Comparison of ENCODE assay signal across 2 cellular contexts in the genomic region with DNA sequence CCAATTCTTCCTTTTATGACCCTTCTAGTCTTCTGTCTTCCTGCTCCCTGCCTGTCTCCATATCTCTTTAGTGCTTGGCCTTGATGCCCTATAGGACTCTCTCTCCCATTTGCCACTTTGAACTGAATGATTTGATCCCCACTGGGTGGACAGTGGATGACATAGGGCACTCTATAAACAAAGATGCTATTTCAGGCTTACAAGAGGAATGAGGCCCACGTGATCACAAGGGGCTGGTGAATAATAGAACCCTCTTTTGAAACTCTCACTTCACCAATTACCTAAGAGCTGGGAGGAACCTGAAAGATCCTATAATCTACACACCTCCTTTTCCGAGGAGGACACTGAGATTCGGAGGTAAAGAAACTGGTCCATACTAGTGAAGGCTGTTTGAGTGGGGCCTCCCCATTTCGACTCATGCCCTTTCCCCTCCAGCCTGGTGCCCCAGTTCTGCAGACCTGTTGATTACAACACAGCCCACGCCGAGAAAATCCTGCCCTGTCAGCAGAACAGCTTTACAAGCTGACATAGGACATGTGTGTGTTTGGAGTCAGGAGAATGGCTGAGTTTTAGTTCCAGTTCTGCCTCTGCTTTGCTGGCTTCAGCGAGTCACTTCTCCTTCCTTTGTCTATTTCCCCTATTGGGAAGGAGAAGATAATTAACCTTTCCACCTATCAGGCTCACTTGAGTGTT.
TF ChIP-seq lines count a peak whose summit lies in the region.

No MANE protein-coding gene starts in this region.

TF ChIP-seq in IMR-90, 13 proteins besides CTCF, POLR2A, EP300 and RAD21:
- no peak for TF ChIP-seq CHD1 (IDR thresholded peaks at IDR 0.05; ENCODE audit: low read depth, low read length)
- TF ChIP-seq, protein P1, sequence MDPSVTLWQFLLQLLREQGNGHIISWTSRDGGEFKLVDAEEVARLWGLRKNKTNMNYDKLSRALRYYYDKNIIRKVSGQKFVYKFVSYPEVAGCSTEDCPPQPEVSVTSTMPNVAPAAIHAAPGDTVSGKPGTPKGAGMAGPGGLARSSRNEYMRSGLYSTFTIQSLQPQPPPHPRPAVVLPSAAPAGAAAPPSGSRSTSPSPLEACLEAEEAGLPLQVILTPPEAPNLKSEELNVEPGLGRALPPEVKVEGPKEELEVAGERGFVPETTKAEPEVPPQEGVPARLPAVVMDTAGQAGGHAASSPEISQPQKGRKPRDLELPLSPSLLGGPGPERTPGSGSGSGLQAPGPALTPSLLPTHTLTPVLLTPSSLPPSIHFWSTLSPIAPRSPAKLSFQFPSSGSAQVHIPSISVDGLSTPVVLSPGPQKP (IDR thresholded peaks at IDR 0.05; ENCODE audit: borderline replicate concordance, low read depth, low read length): no peak
- TF ChIP-seq NFE2L2 (IDR thresholded peaks at IDR 0.05; ENCODE audit: low read depth, low read length): no peak
- TF ChIP-seq MXI1 (IDR thresholded peaks at IDR 0.05; ENCODE audit: borderline replicate concordance, low read depth, low read length): no peak
- TF ChIP-seq CEBPB (IDR thresholded peaks at IDR 0.05; ENCODE audit: low read depth, low read length): no peak
- TF ChIP-seq BHLHE40 (IDR thresholded peaks at IDR 0.05; ENCODE audit: low read depth, low read length): no peak
- TF ChIP-seq RCOR1 (IDR thresholded peaks at IDR 0.05; ENCODE audit: insufficient replicate concordance, low read length): no peak
- TF ChIP-seq, protein P2, sequence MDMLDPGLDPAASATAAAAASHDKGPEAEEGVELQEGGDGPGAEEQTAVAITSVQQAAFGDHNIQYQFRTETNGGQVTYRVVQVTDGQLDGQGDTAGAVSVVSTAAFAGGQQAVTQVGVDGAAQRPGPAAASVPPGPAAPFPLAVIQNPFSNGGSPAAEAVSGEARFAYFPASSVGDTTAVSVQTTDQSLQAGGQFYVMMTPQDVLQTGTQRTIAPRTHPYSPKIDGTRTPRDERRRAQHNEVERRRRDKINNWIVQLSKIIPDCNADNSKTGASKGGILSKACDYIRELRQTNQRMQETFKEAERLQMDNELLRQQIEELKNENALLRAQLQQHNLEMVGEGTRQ (IDR thresholded peaks at IDR 0.05; ENCODE audit: low read depth, low read length): peak; percentile 79
- TF ChIP-seq MAZ (IDR thresholded peaks at IDR 0.05; ENCODE audit: borderline replicate concordance, low read depth, low read length): no peak
- TF ChIP-seq FOS (IDR thresholded peaks at IDR 0.05; ENCODE audit: low read depth, low read length): no peak
- no peak for TF ChIP-seq RFX5 (IDR thresholded peaks at IDR 0.05; ENCODE audit: low read depth, low read length)
- TF ChIP-seq SMC3 (IDR thresholded peaks at IDR 0.05; ENCODE audit: low read depth, low read length): no peak
- peak; percentile 95 for TF ChIP-seq MAFK (IDR thresholded peaks at IDR 0.05; ENCODE audit: low read depth, low read length)
TF ChIP-seq in IMR-90: peak in this region for 2.

TF ChIP-seq in HepG2, 621 proteins besides CTCF, POLR2A, EP300 and RAD21:
- TF ChIP-seq ZNF549 (CRISPR knock-in tag; IDR thresholded peaks at IDR 0.05): no peak
- no peak for TF ChIP-seq RBM39 (IDR thresholded peaks at IDR 0.05; ENCODE audit: low read depth, low read length, poor library complexity, severe bottlenecking)
- TF ChIP-seq NR3C1 (CRISPR knock-in tag; IDR thresholded peaks at IDR 0.05): no peak
- TF ChIP-seq MAFF (IDR thresholded peaks at IDR 0.05; ENCODE audit: low read depth, low read length): peak; percentile 93
- TF ChIP-seq, protein P3, sequence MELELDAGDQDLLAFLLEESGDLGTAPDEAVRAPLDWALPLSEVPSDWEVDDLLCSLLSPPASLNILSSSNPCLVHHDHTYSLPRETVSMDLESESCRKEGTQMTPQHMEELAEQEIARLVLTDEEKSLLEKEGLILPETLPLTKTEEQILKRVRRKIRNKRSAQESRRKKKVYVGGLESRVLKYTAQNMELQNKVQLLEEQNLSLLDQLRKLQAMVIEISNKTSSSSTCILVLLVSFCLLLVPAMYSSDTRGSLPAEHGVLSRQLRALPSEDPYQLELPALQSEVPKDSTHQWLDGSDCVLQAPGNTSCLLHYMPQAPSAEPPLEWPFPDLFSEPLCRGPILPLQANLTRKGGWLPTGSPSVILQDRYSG (CRISPR knock-in tag; IDR thresholded peaks at IDR 0.05): no peak
- TF ChIP-seq RAD51 (IDR thresholded peaks at IDR 0.05; ENCODE audit: borderline replicate concordance): no peak
- no peak for TF ChIP-seq ZKSCAN8 (CRISPR knock-in tag; IDR thresholded peaks at IDR 0.05; ENCODE audit: borderline replicate concordance)
- peak; percentile 92 to 96 for TF ChIP-seq MAFK (conservative IDR thresholded peaks at IDR 0.05 in 1 of 2, IDR thresholded peaks at IDR 0.05 in 1 of 2; ENCODE audit: low read length in 2 of 2)
- no peak for TF ChIP-seq ZFP36L1 (CRISPR knock-in tag; IDR thresholded peaks at IDR 0.05)
- TF ChIP-seq, protein P2 (IDR thresholded peaks at IDR 0.05; ENCODE audit: low read depth, low read length): 0 out of 2 replicates have a peak, but pooled peaks have one; percentile 5
- TF ChIP-seq, protein P2 (CRISPR knock-in tag; IDR thresholded peaks at IDR 0.05; ENCODE audit: borderline replicate concordance): no peak
- no peak for TF ChIP-seq KMT2A (CRISPR knock-in tag; IDR thresholded peaks at IDR 0.05)
- no peak for TF ChIP-seq TMF1 (CRISPR knock-in tag; IDR thresholded peaks at IDR 0.05; ENCODE audit: low read depth)
- no peak for TF ChIP-seq TSC22D2 (CRISPR knock-in tag; IDR thresholded peaks at IDR 0.05; ENCODE audit: borderline replicate concordance)
- TF ChIP-seq ZNF468 (CRISPR knock-in tag; IDR thresholded peaks at IDR 0.05): no peak
- no peak for TF ChIP-seq ZNF761 (CRISPR knock-in tag; conservative IDR thresholded peaks at IDR 0.05)
- TF ChIP-seq, protein P4, sequence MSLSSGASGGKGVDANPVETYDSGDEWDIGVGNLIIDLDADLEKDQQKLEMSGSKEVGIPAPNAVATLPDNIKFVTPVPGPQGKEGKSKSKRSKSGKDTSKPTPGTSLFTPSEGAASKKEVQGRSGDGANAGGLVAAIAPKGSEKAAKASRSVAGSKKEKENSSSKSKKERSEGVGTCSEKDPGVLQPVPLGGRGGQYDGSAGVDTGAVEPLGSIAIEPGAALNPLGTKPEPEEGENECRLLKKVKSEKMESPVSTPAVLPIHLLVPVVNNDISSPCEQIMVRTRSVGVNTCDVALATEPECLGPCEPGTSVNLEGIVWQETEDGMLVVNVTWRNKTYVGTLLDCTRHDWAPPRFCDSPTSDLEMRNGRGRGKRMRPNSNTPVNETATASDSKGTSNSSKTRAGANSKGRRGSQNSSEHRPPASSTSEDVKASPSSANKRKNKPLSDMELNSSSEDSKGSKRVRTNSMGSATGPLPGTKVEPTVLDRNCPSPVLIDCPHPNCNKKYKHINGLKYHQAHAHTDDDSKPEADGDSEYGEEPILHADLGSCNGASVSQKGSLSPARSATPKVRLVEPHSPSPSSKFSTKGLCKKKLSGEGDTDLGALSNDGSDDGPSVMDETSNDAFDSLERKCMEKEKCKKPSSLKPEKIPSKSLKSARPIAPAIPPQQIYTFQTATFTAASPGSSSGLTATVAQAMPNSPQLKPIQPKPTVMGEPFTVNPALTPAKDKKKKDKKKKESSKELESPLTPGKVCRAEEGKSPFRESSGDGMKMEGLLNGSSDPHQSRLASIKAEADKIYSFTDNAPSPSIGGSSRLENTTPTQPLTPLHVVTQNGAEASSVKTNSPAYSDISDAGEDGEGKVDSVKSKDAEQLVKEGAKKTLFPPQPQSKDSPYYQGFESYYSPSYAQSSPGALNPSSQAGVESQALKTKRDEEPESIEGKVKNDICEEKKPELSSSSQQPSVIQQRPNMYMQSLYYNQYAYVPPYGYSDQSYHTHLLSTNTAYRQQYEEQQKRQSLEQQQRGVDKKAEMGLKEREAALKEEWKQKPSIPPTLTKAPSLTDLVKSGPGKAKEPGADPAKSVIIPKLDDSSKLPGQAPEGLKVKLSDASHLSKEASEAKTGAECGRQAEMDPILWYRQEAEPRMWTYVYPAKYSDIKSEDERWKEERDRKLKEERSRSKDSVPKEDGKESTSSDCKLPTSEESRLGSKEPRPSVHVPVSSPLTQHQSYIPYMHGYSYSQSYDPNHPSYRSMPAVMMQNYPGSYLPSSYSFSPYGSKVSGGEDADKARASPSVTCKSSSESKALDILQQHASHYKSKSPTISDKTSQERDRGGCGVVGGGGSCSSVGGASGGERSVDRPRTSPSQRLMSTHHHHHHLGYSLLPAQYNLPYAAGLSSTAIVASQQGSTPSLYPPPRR (CRISPR knock-in tag; IDR thresholded peaks at IDR 0.05; ENCODE audit: borderline replicate concordance): no peak
- TF ChIP-seq SP2 (CRISPR knock-in tag; IDR thresholded peaks at IDR 0.05): no peak
- no peak for TF ChIP-seq U2AF2 (IDR thresholded peaks at IDR 0.05; ENCODE audit: low read depth, low read length)
